ENCODE assay signal across 1 cellular context in genomic region chr12:49664591-49665146, GRCh38.
A peak's percentile ranks its signal among the peaks of the same experiment; 100 is the strongest.
TF ChIP-seq lines count a peak whose summit lies in the region.

No MANE protein-coding gene starts in this region.

TF ChIP-seq in HepG2, 621 proteins besides CTCF, POLR2A, EP300 and RAD21:
- TF ChIP-seq ARID2 (CRISPR knock-in tag; IDR thresholded peaks at IDR 0.05; ENCODE audit: borderline replicate concordance) (no peak), ZNF572 (CRISPR knock-in tag; IDR thresholded peaks at IDR 0.05) (no peak), USF2 (IDR thresholded peaks at IDR 0.05; ENCODE audit: low read depth, low read length) (0 out of 2 replicates have a peak, but pooled peaks have one; percentile 7), USF2 (CRISPR knock-in tag; IDR thresholded peaks at IDR 0.05; ENCODE audit: borderline replicate concordance) (no peak)
